Comparison of ENCODE assay signal across 1 cellular context in the genomic region with DNA sequence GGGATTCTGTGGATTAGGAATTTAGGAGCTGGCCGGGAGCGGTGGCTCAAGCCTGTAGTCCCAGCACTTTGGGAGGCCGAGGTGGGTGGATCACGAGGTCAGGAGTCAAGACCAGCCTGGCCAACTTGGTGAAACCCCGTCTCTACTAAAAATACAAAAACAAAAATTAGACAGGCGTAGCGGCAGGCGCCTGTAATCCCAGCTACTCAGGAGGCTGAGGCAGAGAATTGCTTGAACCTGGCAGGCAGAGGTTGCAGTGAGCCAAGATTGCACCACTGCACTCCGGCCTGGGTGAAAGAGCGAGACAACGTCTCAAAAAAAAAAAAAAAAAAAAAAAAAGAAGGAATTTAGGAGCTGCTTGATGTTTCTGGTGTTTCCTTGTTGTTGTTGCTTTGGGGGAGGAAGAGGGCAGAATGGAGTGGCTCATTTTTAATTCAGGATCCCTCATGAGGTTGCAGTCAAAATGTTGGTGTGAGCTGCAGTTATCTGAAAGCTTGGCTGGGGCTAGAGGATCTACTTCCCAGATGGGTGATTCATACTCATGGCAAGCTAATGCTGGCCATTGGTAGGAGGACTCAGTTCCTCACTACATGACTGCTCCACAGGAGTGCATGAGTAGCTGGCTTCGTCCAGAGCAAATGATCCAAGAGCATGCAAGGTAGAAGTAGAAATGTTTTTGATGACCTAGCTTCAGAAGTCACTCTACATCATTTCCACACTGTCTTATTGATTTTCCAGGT.
TF ChIP-seq lines count a peak whose summit lies in the region.

No MANE protein-coding gene starts in this region.

TF ChIP-seq in IMR-90, 13 proteins besides CTCF, POLR2A, EP300 and RAD21 (continued from another document):
- TF ChIP-seq, protein P1, sequence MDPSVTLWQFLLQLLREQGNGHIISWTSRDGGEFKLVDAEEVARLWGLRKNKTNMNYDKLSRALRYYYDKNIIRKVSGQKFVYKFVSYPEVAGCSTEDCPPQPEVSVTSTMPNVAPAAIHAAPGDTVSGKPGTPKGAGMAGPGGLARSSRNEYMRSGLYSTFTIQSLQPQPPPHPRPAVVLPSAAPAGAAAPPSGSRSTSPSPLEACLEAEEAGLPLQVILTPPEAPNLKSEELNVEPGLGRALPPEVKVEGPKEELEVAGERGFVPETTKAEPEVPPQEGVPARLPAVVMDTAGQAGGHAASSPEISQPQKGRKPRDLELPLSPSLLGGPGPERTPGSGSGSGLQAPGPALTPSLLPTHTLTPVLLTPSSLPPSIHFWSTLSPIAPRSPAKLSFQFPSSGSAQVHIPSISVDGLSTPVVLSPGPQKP (IDR thresholded peaks at IDR 0.05; ENCODE audit: borderline replicate concordance, low read depth, low read length), result no peak
- TF ChIP-seq, protein P2, sequence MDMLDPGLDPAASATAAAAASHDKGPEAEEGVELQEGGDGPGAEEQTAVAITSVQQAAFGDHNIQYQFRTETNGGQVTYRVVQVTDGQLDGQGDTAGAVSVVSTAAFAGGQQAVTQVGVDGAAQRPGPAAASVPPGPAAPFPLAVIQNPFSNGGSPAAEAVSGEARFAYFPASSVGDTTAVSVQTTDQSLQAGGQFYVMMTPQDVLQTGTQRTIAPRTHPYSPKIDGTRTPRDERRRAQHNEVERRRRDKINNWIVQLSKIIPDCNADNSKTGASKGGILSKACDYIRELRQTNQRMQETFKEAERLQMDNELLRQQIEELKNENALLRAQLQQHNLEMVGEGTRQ (IDR thresholded peaks at IDR 0.05; ENCODE audit: low read depth, low read length), result no peak
- no peak for TF ChIP-seq NFE2L2 (IDR thresholded peaks at IDR 0.05; ENCODE audit: low read depth, low read length)
TF ChIP-seq in IMR-90: peak in this region for 0.
